16 cellular contexts compared by ENCODE assay signal in genomic region chr1:25615172-25615541, GRCh38. TPM values are rescaled to one million over a fixed set of nuclear protein-coding genes. Genes with fewer than 3 reads are reported as not detected.
DNase-seq lines count a peak whose midpoint lies in the region; ATAC-seq and TF ChIP-seq lines count a peak whose summit lies in the region.
"Had no signal": no experiment of that assay in that cellular context is flagged by ENCODE, and none has a peak within 500 bp of the region (broad histone marks: within the 10 kb centered on the region; RNA-seq: fewer than 3 reads in every experiment).

No MANE protein-coding gene starts in this region.

- H3K36me3 ChIP-seq in PC-9 (ENCODE audit: low read depth) (no peaks in the 10 kb centered on the region), hepatocyte (replicated peaks; ENCODE audit: insufficient read depth, low read depth) (no peaks in the 10 kb centered on the region)
- H3K36me3 ChIP-seq: heart right ventricle, left lung, tibial nerve had no signal

- H3K79me2 ChIP-seq in PC-9 (ENCODE audit: low read depth): no peaks in the 10 kb centered on the region
- H3K79me2 ChIP-seq in hepatocyte: peaks cover 13% of the 10 kb centered on the region

- H4K20me1 ChIP-seq in PC-9 (ENCODE audit: insufficient read depth) (no peaks in the 10 kb centered on the region), hepatocyte (ENCODE audit: insufficient read depth, poor library complexity, severe bottlenecking) (no peaks in the 10 kb centered on the region)

- no peaks in the 10 kb centered on the region for H3K9me3 ChIP-seq in PC-9 (ENCODE audit: insufficient read depth, low read depth)
- no peaks in the 10 kb centered on the region for H3K9me3 ChIP-seq in hepatocyte (ENCODE audit: low read depth)
- H3K9me3 ChIP-seq: heart right ventricle, left lung, tibial nerve had no signal

- WGBS in hepatocyte (ENCODE audit: low lambda C conversion rate, missing lambda C conversion rate): 58% methylated on average over 7 of the region's 7 CpGs

- CTCF ChIA-PET in PC-9 (lab: Charles Lee): interaction anchor here (0.6 to 1.2 kb wide), 2 partner anchors 22 to 80 kb away, joined by 3 to 5 read pairs; no protein-coding TSS in a partner anchor

- H3K4me3 ChIP-seq in PC-9: no peak overlapping the region
- no peak overlapping the region for H3K4me3 ChIP-seq in hepatocyte

- H3K27ac ChIP-seq in PC-9 (no peak overlapping the region), hepatocyte (no peak overlapping the region), caudate nucleus (ENCODE audit: low read depth, low read length) (no peak overlapping the region)

- H3K9me2 ChIP-seq in PC-9 (ENCODE audit: insufficient read depth) (no peaks in the 10 kb centered on the region), hepatocyte (replicated peaks; ENCODE audit: insufficient read depth) (no peaks in the 10 kb centered on the region)

- H3F3A ChIP-seq in PC-9 (ENCODE audit: insufficient read depth, low read depth): peaks cover 17% of the 10 kb centered on the region; the same call in 1 of the 2 replicates

- BruUV-seq in PC-9 (replicated peaks; lab: Mats Ljungman, UMichigan): no TSS peak

- no peaks in the 10 kb centered on the region for H3K36me3 Mint-ChIP-seq in activated T-cell treated with anti-CD3 and anti-CD28 coated beads, Interleukin-2, amount 50 U/mL, for 24 hours (ENCODE audit: low read depth)
- H3K36me3 Mint-ChIP-seq in stimulated activated effector memory CD8-positive, alpha-beta T cell treated with anti-CD3 and anti-CD28 coated beads, Interleukin-12 subunit alpha, Interleukin-12 subunit beta, amount 100 ng/mL, for 72 hours: peaks cover 6% of the 10 kb centered on the region

- no peaks in the 10 kb centered on the region for H3K9me3 Mint-ChIP-seq in activated T-cell treated with anti-CD3 and anti-CD28 coated beads, Interleukin-2, amount 50 U/mL, for 24 hours
- H3K9me3 Mint-ChIP-seq in stimulated activated effector memory CD8-positive, alpha-beta T cell treated with anti-CD3 and anti-CD28 coated beads, Interleukin-12 subunit alpha, Interleukin-12 subunit beta, amount 100 ng/mL, for 72 hours: no peaks in the 10 kb centered on the region

- H3K27me3 ChIP-seq in PC-9 (ENCODE audit: insufficient read depth, low read depth) (no peaks in the 10 kb centered on the region; the same call in 1 of the 2 replicates), hepatocyte (peaks cover 6% of the 10 kb centered on the region)
- H3K27me3 ChIP-seq: tibial nerve had no signal

- peak overlapping the region; percentile 51 for H3K4me3 Mint-ChIP-seq in activated T-cell treated with anti-CD3 and anti-CD28 coated beads, Interleukin-2, amount 50 U/mL, for 24 hours
- peak overlapping the region; percentile 57 for H3K4me3 Mint-ChIP-seq in stimulated activated effector memory CD8-positive, alpha-beta T cell treated with anti-CD3 and anti-CD28 coated beads, Interleukin-12 subunit alpha, Interleukin-12 subunit beta, amount 100 ng/mL, for 72 hours

- no peak for ATAC-seq in stimulated activated effector memory CD8-positive, alpha-beta T cell treated with anti-CD3 and anti-CD28 coated beads, Interleukin-12 subunit alpha, Interleukin-12 subunit beta, amount 100 ng/mL, for 72 hours
- ATAC-seq in GM21360 (IDR thresholded peaks at IDR 0.05; ENCODE audit: unreplicated experiment): no peak

- H3K4me2 ChIP-seq in PC-9: peak overlapping the region; percentile 69
- peak overlapping the region; percentile 98 for H3K4me2 ChIP-seq in hepatocyte

- POLR2A ChIA-PET in PC-9 (lab: Charles Lee; ENCODE audit: unreplicated experiment): no interaction called here

- H3K27me3 Mint-ChIP-seq in activated T-cell treated with anti-CD3 and anti-CD28 coated beads, Interleukin-2, amount 50 U/mL, for 24 hours: peaks cover 33% of the 10 kb centered on the region

- no peak for TF ChIP-seq CTCF in PC-9 (conservative IDR thresholded peaks at IDR 0.05)
- no peak for TF ChIP-seq CTCF in hepatocyte (IDR thresholded peaks at IDR 0.05; ENCODE audit: poor library complexity)

- H2AFZ ChIP-seq in PC-9 (no peak overlapping the region), hepatocyte (no peak overlapping the region)

- H3K4me1 ChIP-seq in PC-9 (replicated peaks; ENCODE audit: insufficient read depth) (peaks cover 15% of the 10 kb centered on the region; the same call in 1 of the 2 replicates), hepatocyte (ENCODE audit: insufficient read depth) (peaks cover 30% of the 10 kb centered on the region)

- DNase-seq in activated T-cell treated with anti-CD3 and anti-CD28 coated beads, Interleukin-2, amount 50 U/mL, for 24 hours: no peak
- DNase-seq in activated T-cell treated with anti-CD3 and anti-CD28 coated beads for 4 hours: no peak
- DNase-seq in PC-9: peak in 1 of 2 experiments; percentile 41
- DNase-seq in hepatocyte (ENCODE audit: low spot score): no peak
- DNase-seq in stimulated activated effector memory CD8-positive, alpha-beta T cell treated with anti-CD3 and anti-CD28 coated beads, Interleukin-12 subunit alpha, Interleukin-12 subunit beta, amount 100 ng/mL, for 72 hours (ENCODE audit: low spot score in 2 of 2): peak in 1 of 2 donors; percentile 48
- DNase-seq in NCI-H345 treated with DMSO at 0.1 percent for 48 hours (lab: John Stamatoyannopoulos, UW; ENCODE audit: unreplicated experiment): no peak
- no peak for DNase-seq in caudate nucleus (lab: John Stamatoyannopoulos, UW)
- DNase-seq: activated gamma-delta T cell treated with Interleukin-2 at 50 U/mL for 16 hours, DMS 273 treated with DMSO at 0.1 percent for 48 hours, heart right ventricle, left lung, NCI-H1105, NCI-H2227 treated with DMSO at 0.1 percent for 48 hours, SW 1271 had no signal

- no peak overlapping the region for H3K27ac Mint-ChIP-seq in activated T-cell treated with anti-CD3 and anti-CD28 coated beads, Interleukin-2, amount 50 U/mL, for 24 hours
- no peak overlapping the region for H3K27ac Mint-ChIP-seq in stimulated activated effector memory CD8-positive, alpha-beta T cell treated with anti-CD3 and anti-CD28 coated beads, Interleukin-12 subunit alpha, Interleukin-12 subunit beta, amount 100 ng/mL, for 72 hours

- H3K4me1 Mint-ChIP-seq in activated T-cell treated with anti-CD3 and anti-CD28 coated beads, Interleukin-2, amount 50 U/mL, for 24 hours (ENCODE audit: low read depth): peaks cover 46% of the 10 kb centered on the region
- peaks cover 45% of the 10 kb centered on the region for H3K4me1 Mint-ChIP-seq in stimulated activated effector memory CD8-positive, alpha-beta T cell treated with anti-CD3 and anti-CD28 coated beads, Interleukin-12 subunit alpha, Interleukin-12 subunit beta, amount 100 ng/mL, for 72 hours

- intact Hi-C loops in PC-9 (cut with micrococcal nuclease; ENCODE audit: unreplicated experiment): loop anchor here (10.0 kb wide), 1 partner anchor 80 kb away; no protein-coding TSS in a partner anchor

RNA-seq across cellular contexts. Expression of gene MAN1C1, which starts 1.4 kb away (rescaled TPM):
- 0.41 and 0.48 TPM in 2 replicates for total RNA-seq in PC-9 (2021)
- 19.9 and 20.6 TPM in 2 replicates for total RNA-seq in hepatocyte
- 24.6 and 29.3 TPM in 2 replicates for polyA plus RNA-seq in hepatocyte

Comparison
In these comparisons a context has a peak if more than half of its experiments do, and no peak if none do; other contexts are left out.
1. RNA of gene MAN1C1, which starts 1.4 kb away (total RNA-seq): 19.9 to 20.6 TPM in hepatocyte; 0.41 to 0.48 TPM in PC-9; every median in the first group is over 10 times any median in the second.